In genomic region chr14:24910408-24910986, GRCh38 we compare ENCODE assay signal across 20 cellular contexts.
DNase-seq lines count a peak whose midpoint lies in the region; ATAC-seq, FAIRE-seq and TF ChIP-seq lines count a peak whose summit lies in the region.
"Had no signal": no experiment of that assay in that cellular context is flagged by ENCODE, and none has a peak within 500 bp of the region (broad histone marks: within the 10 kb centered on the region; RNA-seq: fewer than 3 reads in every experiment).

No MANE protein-coding gene starts in this region.

- H3K9me3 ChIP-seq in HepG2 (ENCODE audit: low read length) = no peaks in the 10 kb centered on the region
- H3K9me3 ChIP-seq in right lobe of liver = no peaks in the 10 kb centered on the region
- H3K9me3 ChIP-seq in smooth muscle cell (replicated peaks; ENCODE audit: low read depth) = no peaks in the 10 kb centered on the region
- H3K9me3 ChIP-seq: BLaER1 had no signal

- peaks cover 3% of the 10 kb centered on the region for H3K27me3 Mint-ChIP-seq in dendritic cell treated with granulocyte-macrophage colony-stimulating factor and Interleukin-4, amounts not matched to agents 40 ng/mL and 50 ng/mL, for 4 days

- peak overlapping the region; percentile 20 for H3K27ac Mint-ChIP-seq in dendritic cell treated with granulocyte-macrophage colony-stimulating factor and Interleukin-4, amounts not matched to agents 40 ng/mL and 50 ng/mL, for 4 days
- H3K27ac Mint-ChIP-seq: B cell; CD4-positive, CD25-positive, alpha-beta regulatory T cell; CD8-positive, alpha-beta T cell; GM23338 had no signal

- H3K9me3 Mint-ChIP-seq in dendritic cell treated with granulocyte-macrophage colony-stimulating factor and Interleukin-4, amounts not matched to agents 40 ng/mL and 50 ng/mL, for 4 days = no peaks in the 10 kb centered on the region
- H3K9me3 Mint-ChIP-seq: CD8-positive, alpha-beta T cell; GM23338; H9 had no signal

- peaks cover 57% of the 10 kb centered on the region for H3K4me1 Mint-ChIP-seq in dendritic cell treated with granulocyte-macrophage colony-stimulating factor and Interleukin-4, amounts not matched to agents 40 ng/mL and 50 ng/mL, for 4 days (ENCODE audit: low read depth)
- H3K4me1 Mint-ChIP-seq: B cell; CD4-positive, CD25-positive, alpha-beta regulatory T cell had no signal

- H3K79me2 ChIP-seq in HepG2 (ENCODE audit: insufficient read depth, low read length) (no peaks in the 10 kb centered on the region), smooth muscle cell (ENCODE audit: low read depth) (peaks cover 63% of the 10 kb centered on the region)

- in situ Hi-C loops in HepG2 (cut with HindIII; ENCODE audit: extremely low pct_ligation_motif_present, low pct_unique_long_range_greater_than_20kb) = no loop called here

- H3K36me3 ChIP-seq in HepG2 (replicated peaks in 1 of 2; ENCODE audit: control insufficient read depth in 1 of 2, insufficient read depth in 2 of 2, low read length in 2 of 2) = no peaks in the 10 kb centered on the region
- no peaks in the 10 kb centered on the region for H3K36me3 ChIP-seq in right lobe of liver
- no peaks in the 10 kb centered on the region for H3K36me3 ChIP-seq in smooth muscle cell (ENCODE audit: low read depth)
- H3K36me3 ChIP-seq: BLaER1 had no signal

- no peak overlapping the region for H3K4me3 ChIP-seq in HepG2 (replicated peaks in 1 of 3; ENCODE audit: insufficient read depth in 1 of 3, low read depth in 2 of 3, low read length in 3 of 3)
- no peak overlapping the region for H3K4me3 ChIP-seq in right lobe of liver
- no peak overlapping the region for H3K4me3 ChIP-seq in smooth muscle cell
- H3K4me3 ChIP-seq: BLaER1, GM23338 had no signal

- ATAC-seq in HepG2 (peak; percentile 90), right lobe of liver (no peak), GM21528 (IDR thresholded peaks at IDR 0.05; ENCODE audit: low FRiP score, unreplicated experiment) (no peak), GM21717 (IDR thresholded peaks at IDR 0.05; ENCODE audit: unreplicated experiment) (no peak)
- ATAC-seq: CD8-positive, alpha-beta T cell; GM23338; HCT116 had no signal

- no peaks in the 10 kb centered on the region for H3K27me3 ChIP-seq in HepG2 (ENCODE audit: control insufficient read depth in 1 of 2, insufficient read depth in 2 of 2, low read length in 2 of 2)
- no peaks in the 10 kb centered on the region for H3K27me3 ChIP-seq in right lobe of liver
- H3K27me3 ChIP-seq in smooth muscle cell (ENCODE audit: low read depth) = no peaks in the 10 kb centered on the region
- H3K27me3 ChIP-seq: BLaER1 had no signal

- no peak overlapping the region for H3K4me3 Mint-ChIP-seq in dendritic cell treated with granulocyte-macrophage colony-stimulating factor and Interleukin-4, amounts not matched to agents 40 ng/mL and 50 ng/mL, for 4 days
- H3K4me3 Mint-ChIP-seq: B cell; CD4-positive, CD25-positive, alpha-beta regulatory T cell; CD8-positive, alpha-beta T cell; GM23338; H9 had no signal

- no peak overlapping the region for H3K9ac ChIP-seq in HepG2 (ENCODE audit: insufficient read depth, low read depth, low read length)
- H3K9ac ChIP-seq in smooth muscle cell (ENCODE audit: low read depth) = no peak overlapping the region
- H3K9ac ChIP-seq: BLaER1 had no signal

- TF ChIP-seq POLR2A in HepG2 (IDR thresholded peaks at IDR 0.05; ENCODE audit: insufficient read depth in 1 of 2, low read depth in 2 of 2, low read length in 2 of 2) (no peak), right lobe of liver (IDR thresholded peaks at IDR 0.05) (no peak)

- DNase-seq in HepG2 (ENCODE audit: low spot score) (peak; percentile 65), right lobe of liver (no peak), smooth muscle cell (lab: John Stamatoyannopoulos, UW; ENCODE audit: unreplicated experiment) (no peak)
- DNase-seq: CD4-positive, CD25-positive, alpha-beta regulatory T cell; CD8-positive, alpha-beta T cell; DMS53; DMS79 treated with DMSO at 0.1 percent for 48 hours; GF-D8; H9 had no signal

- TF ChIP-seq CTCF in HepG2 (CRISPR knock-in tag; IDR thresholded peaks at IDR 0.05) (no peak), right lobe of liver (IDR thresholded peaks at IDR 0.05) (no peak), smooth muscle cell (IDR thresholded peaks at IDR 0.05; ENCODE audit: borderline replicate concordance, insufficient read depth, poor library complexity, severe bottlenecking) (no peak)

- H3K4me2 ChIP-seq in HepG2 (ENCODE audit: low read depth, low read length) (peak overlapping the region; percentile 40), smooth muscle cell (peak overlapping the region; percentile 60)
- H3K4me2 ChIP-seq: BLaER1, GM23338 had no signal

- FAIRE-seq in HepG2 (lab: Jason Lieb, UNC) = no peak
- FAIRE-seq: A204.1, GM12892 had no signal

- H4K20me1 ChIP-seq in HepG2 (ENCODE audit: insufficient read depth, low read length) (no peaks in the 10 kb centered on the region), smooth muscle cell (ENCODE audit: low read depth) (peaks cover 91% of the 10 kb centered on the region)
- H4K20me1 ChIP-seq: BLaER1 had no signal

- H3K27ac ChIP-seq in HepG2 (ENCODE audit: extremely low read length, insufficient read depth, low read length) (peak overlapping the region; percentile 45), right lobe of liver (no peak overlapping the region), smooth muscle cell (ENCODE audit: low read depth) (peak overlapping the region; percentile 61)
- H3K27ac ChIP-seq: 22Rv1, BLaER1, C4-2B had no signal

- H3F3A ChIP-seq in smooth muscle cell (ENCODE audit: low read depth) = peaks cover 13% of the 10 kb centered on the region

- TF ChIP-seq EP300 in HepG2 (IDR thresholded peaks at IDR 0.05; ENCODE audit: low read depth in 2 of 2, low read length in 2 of 2) (peak in 1 of 2 experiments; percentile 31; a peak in 1 of 4 replicates), HepG2 (CRISPR knock-in tag; IDR thresholded peaks at IDR 0.05; ENCODE audit: borderline replicate concordance) (no peak)

- H3K4me1 ChIP-seq in HepG2 (ENCODE audit: insufficient read depth, low read length) = peaks cover 54% of the 10 kb centered on the region
- H3K4me1 ChIP-seq in right lobe of liver = peaks cover 0 to 17% (median 0%) of the 10 kb centered on the region in 4 donors
- peaks cover 13% of the 10 kb centered on the region for H3K4me1 ChIP-seq in smooth muscle cell (ENCODE audit: low read depth)
- H3K4me1 ChIP-seq: BLaER1 had no signal

- no peak for TF ChIP-seq RAD21 in HepG2 (CRISPR knock-in tag; IDR thresholded peaks at IDR 0.05)

- intact Hi-C loops in HepG2 (cut with micrococcal nuclease; ENCODE audit: unreplicated experiment) (no loop called here), right lobe of liver (cut with DNase I) (no loop called here)
- intact Hi-C loops in dendritic cell treated with granulocyte-macrophage colony-stimulating factor and Interleukin-4, amounts not matched to agents 40 ng/mL and 50 ng/mL, for 4 days (cut with micrococcal nuclease) = no loop called here

- no peaks in the 10 kb centered on the region for H3K36me3 Mint-ChIP-seq in dendritic cell treated with granulocyte-macrophage colony-stimulating factor and Interleukin-4, amounts not matched to agents 40 ng/mL and 50 ng/mL, for 4 days (ENCODE audit: low read depth)
- H3K36me3 Mint-ChIP-seq: CD4-positive, CD25-positive, alpha-beta regulatory T cell; CD8-positive, alpha-beta T cell had no signal

- CTCF ChIA-PET in HepG2 (lab: Yijun Ruan, JAX; ENCODE audit: low intra/inter-chr PET ratio, low total read pairs) = no interaction called here

- POLR2A ChIA-PET in HepG2 (lab: Yijun Ruan, JAX) = interaction anchor here (0.6 to 4.0 kb wide), 6 partner anchors 25 to 94 kb away, joined by 3 to 29 read pairs (median 6); no protein-coding TSS in a partner anchor

- H2AFZ ChIP-seq in HepG2 (ENCODE audit: low read length) (no peak overlapping the region), smooth muscle cell (ENCODE audit: low read depth) (no peak overlapping the region)
- H2AFZ ChIP-seq: GM23338 had no signal

- no TSS peak for BruUV-seq in HepG2 (replicated peaks; lab: Mats Ljungman, UMichigan)

- 42% methylated on average over 3 of the region's 3 CpGs for WGBS in HepG2 (ENCODE audit: low lambda C conversion rate)
- WGBS in right lobe of liver (ENCODE audit: insufficient coverage, low coverage, low lambda C conversion rate, missing lambda C conversion rate) = 74% methylated on average over 3 of the region's 3 CpGs
- WGBS in smooth muscle cell (ENCODE audit: low lambda C conversion rate) = 69% methylated on average over 3 of the region's 3 CpGs

TF ChIP-seq in HepG2, 621 proteins besides CTCF, POLR2A, EP300 and RAD21 (continues in another document):
- TF ChIP-seq PPARG (CRISPR knock-in tag; conservative IDR thresholded peaks at IDR 0.05) (no peak), ISL2 (CRISPR knock-in tag; IDR thresholded peaks at IDR 0.05) (0 out of 2 replicates have a peak, but pooled peaks have one; percentile 37), ASH2L (IDR thresholded peaks at IDR 0.05; ENCODE audit: insufficient read length, low read depth, low read length) (peak; percentile 34), NPAS2 (CRISPR knock-in tag; IDR thresholded peaks at IDR 0.05; ENCODE audit: borderline replicate concordance) (no peak), BRCA1 (CRISPR knock-in tag; IDR thresholded peaks at IDR 0.05) (0 out of 2 replicates have a peak, but pooled peaks have one; percentile 38), SNAPC2 (CRISPR knock-in tag; IDR thresholded peaks at IDR 0.05) (0 out of 2 replicates have a peak, but pooled peaks have one; percentile 16), ATF5 (CRISPR knock-in tag; IDR thresholded peaks at IDR 0.05; ENCODE audit: low read depth) (no peak), GATAD2A (CRISPR knock-in tag; IDR thresholded peaks at IDR 0.05) (peak; percentile 77)
- TF ChIP-seq, protein P1, sequence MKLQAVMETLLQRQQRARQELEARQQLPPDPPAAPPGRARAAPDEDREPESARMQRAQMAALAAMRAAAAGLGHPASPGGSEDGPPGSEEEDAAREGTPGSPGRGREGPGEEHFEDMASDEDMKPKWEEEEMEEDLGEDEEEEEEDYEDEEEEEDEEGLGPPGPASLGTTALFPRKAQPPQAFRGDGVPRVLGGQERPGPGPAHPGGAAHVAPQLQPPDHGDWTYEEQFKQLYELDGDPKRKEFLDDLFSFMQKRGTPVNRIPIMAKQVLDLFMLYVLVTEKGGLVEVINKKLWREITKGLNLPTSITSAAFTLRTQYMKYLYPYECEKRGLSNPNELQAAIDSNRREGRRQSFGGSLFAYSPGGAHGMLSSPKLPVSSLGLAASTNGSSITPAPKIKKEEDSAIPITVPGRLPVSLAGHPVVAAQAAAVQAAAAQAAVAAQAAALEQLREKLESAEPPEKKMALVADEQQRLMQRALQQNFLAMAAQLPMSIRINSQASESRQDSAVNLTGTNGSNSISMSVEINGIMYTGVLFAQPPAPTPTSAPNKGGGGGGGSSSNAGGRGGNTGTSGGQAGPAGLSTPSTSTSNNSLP (IDR thresholded peaks at IDR 0.05; ENCODE audit: low read depth, low read length) = 0 out of 2 replicates have a peak, but pooled peaks have one; percentile 32

Comparison
In these comparisons a context has a peak if more than half of its experiments do, and no peak if none do; other contexts are left out.
1. H3K27ac ChIP-seq: peak in HepG2 (single experiment) and smooth muscle cell (single experiment); none in right lobe of liver (0 of 3).